ENCODE assay signal across 8 cellular contexts in the genomic region with DNA sequence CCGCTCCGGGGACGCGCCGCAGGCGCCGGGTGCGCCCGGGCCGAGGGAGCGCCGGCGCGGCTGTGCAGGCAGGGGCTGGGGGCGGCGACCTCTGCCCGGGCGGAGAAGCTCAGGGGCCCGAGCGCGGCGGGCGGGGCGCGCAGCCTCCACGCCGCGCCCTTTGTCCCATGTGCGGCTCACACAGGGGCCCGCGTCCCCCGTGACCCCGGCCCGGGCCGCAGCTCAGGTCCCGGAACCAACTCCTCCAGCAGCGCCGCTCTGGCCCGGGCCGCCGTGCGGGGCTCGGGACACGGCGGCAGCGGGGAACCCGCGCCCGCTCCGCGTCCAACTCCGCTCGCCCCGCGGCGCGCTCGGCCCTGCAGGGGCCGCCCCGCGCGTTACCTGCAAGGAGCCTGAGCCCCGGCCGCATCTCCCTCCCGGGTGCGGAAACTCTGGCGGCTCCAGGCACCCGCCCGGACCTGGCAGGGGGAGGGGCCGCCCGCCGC. TPM values are rescaled to one million over a fixed set of nuclear protein-coding genes. Genes with fewer than 3 reads are reported as not detected.
A peak's percentile ranks its signal among the peaks of the same experiment; 100 is the strongest.
DNase-seq lines count a peak whose midpoint lies in the region; ATAC-seq lines count a peak whose summit lies in the region.

A gene with protein sequence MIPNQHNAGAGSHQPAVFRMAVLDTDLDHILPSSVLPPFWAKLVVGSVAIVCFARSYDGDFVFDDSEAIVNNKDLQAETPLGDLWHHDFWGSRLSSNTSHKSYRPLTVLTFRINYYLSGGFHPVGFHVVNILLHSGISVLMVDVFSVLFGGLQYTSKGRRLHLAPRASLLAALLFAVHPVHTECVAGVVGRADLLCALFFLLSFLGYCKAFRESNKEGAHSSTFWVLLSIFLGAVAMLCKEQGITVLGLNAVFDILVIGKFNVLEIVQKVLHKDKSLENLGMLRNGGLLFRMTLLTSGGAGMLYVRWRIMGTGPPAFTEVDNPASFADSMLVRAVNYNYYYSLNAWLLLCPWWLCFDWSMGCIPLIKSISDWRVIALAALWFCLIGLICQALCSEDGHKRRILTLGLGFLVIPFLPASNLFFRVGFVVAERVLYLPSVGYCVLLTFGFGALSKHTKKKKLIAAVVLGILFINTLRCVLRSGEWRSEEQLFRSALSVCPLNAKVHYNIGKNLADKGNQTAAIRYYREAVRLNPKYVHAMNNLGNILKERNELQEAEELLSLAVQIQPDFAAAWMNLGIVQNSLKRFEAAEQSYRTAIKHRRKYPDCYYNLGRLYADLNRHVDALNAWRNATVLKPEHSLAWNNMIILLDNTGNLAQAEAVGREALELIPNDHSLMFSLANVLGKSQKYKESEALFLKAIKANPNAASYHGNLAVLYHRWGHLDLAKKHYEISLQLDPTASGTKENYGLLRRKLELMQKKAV (minus strand): TSS at position 433 of the 485 bp plus-strand sequence. CDS start 4,433 bp downstream, outside the sequence.

- no peaks in the 10 kb centered on the region for H3K9me3 ChIP-seq in Karpas-422 (ENCODE audit: low read length)

- H3K9me2 ChIP-seq in Karpas-422 (replicated peaks; ENCODE audit: insufficient read depth, low read length), result no peaks in the 10 kb centered on the region

- peaks cover 23% of the 10 kb centered on the region for H3K4me1 ChIP-seq in Karpas-422 (ENCODE audit: low read length)

- DNase-seq in Karpas-422 (no peak), RPMI8226 (no peak)
- peak; percentile 38 for DNase-seq in stimulated activated naive CD8-positive, alpha-beta T cell treated with anti-CD3 and anti-CD28 coated beads, Interleukin-15, Interleukin-2, amounts not matched to agents 100 U/mL and 50 U/mL, for 24 hours
- DNase-seq in activated CD4-positive, alpha-beta T cell treated with anti-CD3 and anti-CD28 coated beads, Interleukin-2, amount 50 U/mL, for 1 hour, result no peak

- peak within 1 kb of the TSS; percentile 79 for H2AFZ ChIP-seq in Karpas-422 (ENCODE audit: low read length)

- H3K27me3 ChIP-seq in Karpas-422 (ENCODE audit: low read length), result 0 out of 2 replicates have a peak, but pooled peaks cover 3% of the 10 kb centered on the region
- H3K27me3 ChIP-seq in layer of hippocampus (ENCODE audit: control insufficient read depth, insufficient read depth, low read length), result no peaks in the 10 kb centered on the region

- no peaks in the 10 kb centered on the region; the same call in 1 of the 2 replicates for H3K36me3 ChIP-seq in Karpas-422 (ENCODE audit: insufficient read depth, low read length)

- H4K20me1 ChIP-seq in Karpas-422 (ENCODE audit: insufficient read depth, low read depth, low read length), result no peaks in the 10 kb centered on the region

- peak within 1 kb of the TSS; percentile 94 for H3K9ac ChIP-seq in Karpas-422 (ENCODE audit: low read length)

- H3K4me2 ChIP-seq in Karpas-422 (ENCODE audit: low read depth, low read length, poor library complexity, severe bottlenecking), result peak within 1 kb of the TSS; percentile 89

- H3K27ac ChIP-seq in Karpas-422 (ENCODE audit: low read length) (no peak within 1 kb of the TSS), angular gyrus (ENCODE audit: low read depth, low read length) (peak within 1 kb of the TSS; percentile 95), layer of hippocampus (ENCODE audit: low read depth, low read length) (peak within 1 kb of the TSS; percentile 94)

- peaks cover 46% of the 10 kb centered on the region for H3K79me2 ChIP-seq in Karpas-422 (ENCODE audit: low read length)

- ATAC-seq in GM18502 (IDR thresholded peaks at IDR 0.05; ENCODE audit: poor library complexity, unreplicated experiment) (peak; percentile 51), GM21786 (IDR thresholded peaks at IDR 0.05; ENCODE audit: unreplicated experiment) (peak; percentile 30)
- peak; percentile 12 for ATAC-seq in stimulated activated naive CD8-positive, alpha-beta T cell treated with anti-CD3 and anti-CD28 coated beads, Interleukin-15, Interleukin-2, amounts not matched to agents 100 U/mL and 50 U/mL, for 24 hours

- peak within 1 kb of the TSS; percentile 87 for H3K4me3 ChIP-seq in Karpas-422 (ENCODE audit: low read length)

RNA-seq across cellular contexts. Expression of the gene that starts here (rescaled TPM):
- 62.7 and 66.7 TPM in 2 replicates for total RNA-seq in Karpas-422 (2014; rRNA removed; shearing (Covaris generic); ENCODE audit: low replicate concordance)
